Comparison of ENCODE assay signal across 1 cellular context in genomic region chr9:6896562-6896961, GRCh38.
TF ChIP-seq lines count a peak whose summit lies in the region.

No MANE protein-coding gene starts in this region.

TF ChIP-seq in HepG2, 621 proteins besides CTCF, POLR2A, EP300 and RAD21 (continued from another document and continues in another):
- TF ChIP-seq TERF1 (CRISPR knock-in tag; IDR thresholded peaks at IDR 0.05) (no peak), MAX (IDR thresholded peaks at IDR 0.05) (no peak), HMG20A (CRISPR knock-in tag; IDR thresholded peaks at IDR 0.05; ENCODE audit: borderline replicate concordance) (peak; percentile 63; the same call in 1 of the 2 replicates), ZNF75D (CRISPR knock-in tag; IDR thresholded peaks at IDR 0.05; ENCODE audit: borderline replicate concordance) (no peak), ZNF577 (CRISPR knock-in tag; IDR thresholded peaks at IDR 0.05; ENCODE audit: borderline replicate concordance, low read depth) (no peak), BCL6 (CRISPR knock-in tag; IDR thresholded peaks at IDR 0.05) (peak; percentile 55), SNAPC4 (CRISPR knock-in tag; IDR thresholded peaks at IDR 0.05) (no peak), SNAPC5 (CRISPR knock-in tag; IDR thresholded peaks at IDR 0.05; ENCODE audit: borderline replicate concordance) (no peak), POLR2G (IDR thresholded peaks at IDR 0.05; ENCODE audit: low read depth, low read length) (no peak), WIZ (CRISPR knock-in tag; IDR thresholded peaks at IDR 0.05) (no peak), ZC3H13 (CRISPR knock-in tag; IDR thresholded peaks at IDR 0.05) (no peak), MED1 (CRISPR knock-in tag; IDR thresholded peaks at IDR 0.05) (0 out of 2 replicates have a peak, but pooled peaks have one; percentile 33), HMGA1 (CRISPR knock-in tag; conservative IDR thresholded peaks at IDR 0.05) (no peak), DPF2 (CRISPR knock-in tag; IDR thresholded peaks at IDR 0.05; ENCODE audit: borderline replicate concordance, low read depth) (0 out of 2 replicates have a peak, but pooled peaks have one; percentile 21), ZNF350 (CRISPR knock-in tag; IDR thresholded peaks at IDR 0.05; ENCODE audit: borderline replicate concordance, low read depth) (no peak), SP4 (CRISPR knock-in tag; IDR thresholded peaks at IDR 0.05) (no peak), SAP130 (CRISPR knock-in tag; IDR thresholded peaks at IDR 0.05; ENCODE audit: low read depth) (peak; percentile 44), ZMAT5 (CRISPR knock-in tag; IDR thresholded peaks at IDR 0.05; ENCODE audit: borderline replicate concordance, low read depth) (no peak), KIAA2018 (CRISPR knock-in tag; IDR thresholded peaks at IDR 0.05; ENCODE audit: borderline replicate concordance) (no peak), NFE2 (CRISPR knock-in tag; IDR thresholded peaks at IDR 0.05) (no peak), ZBTB20 (CRISPR knock-in tag; IDR thresholded peaks at IDR 0.05; ENCODE audit: borderline replicate concordance, low read depth) (no peak; the same call in 1 of the 2 replicates), THAP7 (CRISPR knock-in tag; IDR thresholded peaks at IDR 0.05) (no peak), PATZ1 (CRISPR knock-in tag; IDR thresholded peaks at IDR 0.05) (no peak), ZIK1 (CRISPR knock-in tag; IDR thresholded peaks at IDR 0.05; ENCODE audit: borderline replicate concordance, low read depth) (no peak), ZNF562 (CRISPR knock-in tag; IDR thresholded peaks at IDR 0.05; ENCODE audit: borderline replicate concordance) (no peak), TBX3 (IDR thresholded peaks at IDR 0.05; ENCODE audit: borderline replicate concordance) (no peak), MXI1 (IDR thresholded peaks at IDR 0.05; ENCODE audit: borderline replicate concordance, low read depth, low read length) (no peak), ZNF34 (CRISPR knock-in tag; IDR thresholded peaks at IDR 0.05; ENCODE audit: borderline replicate concordance) (no peak), ZNF709 (CRISPR knock-in tag; IDR thresholded peaks at IDR 0.05) (no peak), ZNF841 (CRISPR knock-in tag; IDR thresholded peaks at IDR 0.05; ENCODE audit: borderline replicate concordance) (no peak), MTERF4 (CRISPR knock-in tag; IDR thresholded peaks at IDR 0.05) (no peak), IRF2 (CRISPR knock-in tag; IDR thresholded peaks at IDR 0.05) (no peak), FOXA3 (CRISPR knock-in tag; IDR thresholded peaks at IDR 0.05) (peak; percentile 52; the same call in 1 of the 2 replicates), SMAD3 (CRISPR knock-in tag; IDR thresholded peaks at IDR 0.05) (no peak), PRMT3 (CRISPR knock-in tag; IDR thresholded peaks at IDR 0.05; ENCODE audit: borderline replicate concordance, low read depth) (no peak), KLF15 (CRISPR knock-in tag; IDR thresholded peaks at IDR 0.05; ENCODE audit: borderline replicate concordance) (no peak), PAXIP1 (CRISPR knock-in tag; conservative IDR thresholded peaks at IDR 0.05) (0 out of 2 replicates have a peak, but pooled peaks have one; percentile 32)
